Comparison of ENCODE assay signal across 1 cellular context in the genomic region with DNA sequence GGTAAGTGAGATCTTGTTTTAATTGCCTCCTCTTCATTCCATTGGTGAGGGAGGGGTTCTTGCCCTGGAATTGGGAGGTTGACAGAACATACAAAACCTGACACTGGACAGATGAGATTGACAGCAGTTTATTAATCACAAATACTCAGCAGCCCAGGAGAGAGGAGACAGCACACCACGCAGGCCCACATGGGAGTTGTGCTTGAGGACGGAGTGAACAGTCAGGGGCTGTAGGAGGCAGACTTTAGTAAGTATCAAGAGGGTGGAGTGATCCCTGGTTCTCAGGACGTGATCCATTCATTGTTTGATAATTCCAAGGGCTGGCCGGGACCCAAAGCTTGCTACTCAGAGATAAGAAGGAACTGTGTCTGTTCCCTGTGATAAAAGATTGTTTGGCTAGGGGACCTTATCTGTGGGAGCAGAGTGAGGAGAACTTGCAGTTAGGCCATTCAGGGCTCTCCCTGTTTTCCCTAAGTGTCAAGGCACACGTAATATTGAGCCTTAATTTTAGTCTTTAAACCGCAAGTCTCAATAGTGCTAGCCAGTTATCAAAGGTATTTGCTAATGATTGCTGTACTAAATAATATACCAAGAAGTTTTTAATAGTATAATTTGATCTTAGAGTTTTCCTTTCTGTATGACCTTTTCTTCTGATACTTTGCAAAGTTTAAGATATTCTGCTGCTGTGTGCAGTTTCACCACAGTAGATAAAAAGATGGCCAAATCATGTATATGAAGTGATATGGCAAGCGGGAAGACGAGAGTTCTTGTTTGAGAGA.
TF ChIP-seq lines count a peak whose summit lies in the region.

No MANE protein-coding gene starts in this region.

TF ChIP-seq in HepG2, 621 proteins besides CTCF, POLR2A, EP300 and RAD21 (continued from another document):
- TF ChIP-seq, protein P1, sequence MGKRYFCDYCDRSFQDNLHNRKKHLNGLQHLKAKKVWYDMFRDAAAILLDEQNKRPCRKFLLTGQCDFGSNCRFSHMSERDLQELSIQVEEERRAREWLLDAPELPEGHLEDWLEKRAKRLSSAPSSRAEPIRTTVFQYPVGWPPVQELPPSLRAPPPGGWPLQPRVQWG (CRISPR knock-in tag; IDR thresholded peaks at IDR 0.05; ENCODE audit: borderline replicate concordance, low read depth), result no peak
- TF ChIP-seq ZNF441 (CRISPR knock-in tag; IDR thresholded peaks at IDR 0.05; ENCODE audit: borderline replicate concordance) (peak; percentile 24; the same call in 1 of the 2 replicates), ZNF253 (CRISPR knock-in tag; IDR thresholded peaks at IDR 0.05; ENCODE audit: borderline replicate concordance) (no peak)
